Comparison of ENCODE assay signal across 8 cellular contexts in genomic region chr11:9091044-9091936, GRCh38. TPM values are rescaled to one million over a fixed set of nuclear protein-coding genes. Genes with fewer than 3 reads are reported as not detected.
A peak's percentile ranks its signal among the peaks of the same experiment; 100 is the strongest.
DNase-seq lines count a peak whose midpoint lies in the region; ATAC-seq, FAIRE-seq and TF ChIP-seq lines count a peak whose summit lies in the region.

Gene SCUBE2 (minus strand): TSS chr11:9091599. CDS start chr11:9091528, 71 bp downstream.

- TF ChIP-seq CTCF in SK-N-SH (IDR thresholded peaks at IDR 0.05) (no peak), foreskin keratinocyte (conservative IDR thresholded peaks at IDR 0.05) (no peak), pancreas (IDR thresholded peaks at IDR 0.05) (no peak)

- H3K4me1 ChIP-seq in CD8-positive, alpha-beta memory T cell (ENCODE audit: insufficient read depth, low read length), result no peaks in the 10 kb centered on the region
- peaks cover 0 to 16% of the 10 kb centered on the region in 2 experiments; a peak in 2 of 4 replicates for H3K4me1 ChIP-seq in SK-N-SH (ENCODE audit: control insufficient read depth in 1 of 2, insufficient read depth in 2 of 2, low read depth in 1 of 2, low read length in 1 of 2)
- no peaks in the 10 kb centered on the region for H3K4me1 ChIP-seq in foreskin keratinocyte
- H3K4me1 ChIP-seq in pancreas, result peaks cover 0 to 20% (median 0%) of the 10 kb centered on the region in 3 donors

- no peaks in the 10 kb centered on the region for H3K9me3 ChIP-seq in CD8-positive, alpha-beta memory T cell (ENCODE audit: low read length)
- H3K9me3 ChIP-seq in SK-N-SH (no peaks in the 10 kb centered on the region), pancreas (no peaks in the 10 kb centered on the region)

- no peak for FAIRE-seq in pancreas (lab: Jason Lieb, UNC)

- H3K27ac ChIP-seq in CD8-positive, alpha-beta memory T cell (ENCODE audit: low read depth, low read length), result no peak within 1 kb of the TSS
- no peak within 1 kb of the TSS for H3K27ac ChIP-seq in SK-N-SH (ENCODE audit: low read depth in 2 of 2, low read length in 1 of 2)
- H3K27ac ChIP-seq in foreskin keratinocyte, result no peak within 1 kb of the TSS
- H3K27ac ChIP-seq in pancreas, result peak within 1 kb of the TSS in 1 of 4 donors; percentile 1

- ATAC-seq in foreskin keratinocyte, result peak; percentile 24
- peak; percentile 16 to 61 (median 44) for ATAC-seq in pancreas

- H3K36me3 Mint-ChIP-seq in CD8-positive, alpha-beta memory T cell, result no peaks in the 10 kb centered on the region

- WGBS in SK-N-SH (ENCODE audit: low lambda C conversion rate), result 7% methylated on average over 6 of the region's 114 CpGs
- 2 to 5% methylated on average over 58 to 114 of the region's 114 CpGs for WGBS in pancreas, 2 donors

- peak within 1 kb of the TSS; percentile 72 for H3K4me2 ChIP-seq in SK-N-SH

- H3K4me3 Mint-ChIP-seq in CD8-positive, alpha-beta memory T cell, result peak within 1 kb of the TSS in 6 of 7 donors; percentile 20 to 85 (median 54)

- H3K79me2 ChIP-seq in SK-N-SH (ENCODE audit: insufficient read depth), result no peaks in the 10 kb centered on the region

- H3K36me3 ChIP-seq in CD8-positive, alpha-beta memory T cell (ENCODE audit: insufficient read depth, low read length), result no peaks in the 10 kb centered on the region
- H3K36me3 ChIP-seq in SK-N-SH (replicated peaks in 1 of 2; ENCODE audit: control insufficient read depth in 1 of 2, insufficient read depth in 2 of 2, low read length in 1 of 2) (no peaks in the 10 kb centered on the region), pancreas (no peaks in the 10 kb centered on the region)

- intact Hi-C loops in pancreas (cut with DNase I), result no loop called here

- no peak within 1 kb of the TSS for H3K4me3 ChIP-seq in CD8-positive, alpha-beta memory T cell (ENCODE audit: low read length)
- H3K4me3 ChIP-seq in SK-N-SH (ENCODE audit: low read depth in 2 of 2, low read length in 1 of 2) (peak within 1 kb of the TSS; percentile 56 to 59), pancreas (peak within 1 kb of the TSS; percentile 35 to 65 (median 49))

- peaks cover 16% of the 10 kb centered on the region for H3K27me3 ChIP-seq in CD8-positive, alpha-beta memory T cell (ENCODE audit: insufficient read depth, low read length, poor library complexity, severe bottlenecking)
- H3K27me3 ChIP-seq in SK-N-SH (ENCODE audit: insufficient read depth) (no peaks in the 10 kb centered on the region), foreskin keratinocyte (peaks cover 36% of the 10 kb centered on the region), pancreas (no peaks in the 10 kb centered on the region)

- CTCF ChIA-PET in CD8-positive, alpha-beta memory T cell (lab: Charles Lee), result no interaction called here
- CTCF ChIA-PET in SK-N-SH (lab: Yijun Ruan, JAX), result interaction anchor here (1.4 to 7.3 kb wide), 3 partner anchors 28 to 76 kb away, joined by 5 to 48 read pairs (median 36); no protein-coding TSS in a partner anchor

- no peak within 1 kb of the TSS; the same call in 1 of the 2 replicates for H3K9ac ChIP-seq in SK-N-SH

- POLR2A ChIA-PET in CD8-positive, alpha-beta memory T cell (lab: Charles Lee), result no interaction called here
- POLR2A ChIA-PET in SK-N-SH (lab: Yijun Ruan, JAX), result no interaction called here

- no peaks in the 10 kb centered on the region for H4K20me1 ChIP-seq in SK-N-SH (ENCODE audit: insufficient read depth)

- DNase-seq in CD8-positive, alpha-beta memory T cell, result no peak
- DNase-seq in SK-N-SH (peak; percentile 86), foreskin keratinocyte (no peak), pancreas (peak in 3 of 6 donors; percentile 50 to 73 (median 72)), NCI-H2171 (lab: John Stamatoyannopoulos, UW) (no peak), NCI-H128 (lab: John Stamatoyannopoulos, UW; ENCODE audit: unreplicated experiment) (no peak), globus pallidus (ENCODE audit: low spot score) (no peak)
- DNase-seq in activated CD4-positive, CD25-positive, alpha-beta regulatory T cell treated with anti-CD3 and anti-CD28 coated beads, Interleukin-2, amount 50 U/mL, for 72 hours, result no peak

- no peaks in the 10 kb centered on the region for H3F3A ChIP-seq in SK-N-SH (replicated peaks; ENCODE audit: insufficient read depth)

- TF ChIP-seq EP300 in SK-N-SH (IDR thresholded peaks at IDR 0.05; ENCODE audit: borderline replicate concordance in 1 of 2, low read depth in 1 of 2, low read length in 1 of 2), result no peak

- H2AFZ ChIP-seq in SK-N-SH (ENCODE audit: low read depth), result peak within 1 kb of the TSS; percentile 70; the same call in 1 of the 2 replicates

- no peaks in the 10 kb centered on the region for H3K9me2 ChIP-seq in SK-N-SH

- H3K27me3 Mint-ChIP-seq in CD8-positive, alpha-beta memory T cell, result peaks cover 36 to 73% of the 10 kb centered on the region in 2 donors

- H3K27ac Mint-ChIP-seq in CD8-positive, alpha-beta memory T cell, result peak within 1 kb of the TSS in 1 of 8 donors; percentile 64

- peaks cover 3 to 18% (median 5%) of the 10 kb centered on the region in 3 donors for H3K4me1 Mint-ChIP-seq in CD8-positive, alpha-beta memory T cell

- H3K9me3 Mint-ChIP-seq in CD8-positive, alpha-beta memory T cell, result no peaks in the 10 kb centered on the region

- no peak for TF ChIP-seq RAD21 in SK-N-SH (IDR thresholded peaks at IDR 0.05; ENCODE audit: low read length)

TF ChIP-seq in SK-N-SH, 30 proteins besides CTCF, POLR2A, EP300 and RAD21 (continues in another document):
- TF ChIP-seq USF1 (IDR thresholded peaks at IDR 0.05; ENCODE audit: borderline replicate concordance, low read depth), result no peak
- no peak for TF ChIP-seq MXI1 (IDR thresholded peaks at IDR 0.05; ENCODE audit: low read depth, low read length)
- no peak for TF ChIP-seq TEAD4 (IDR thresholded peaks at IDR 0.05; ENCODE audit: borderline replicate concordance, insufficient read depth)
- TF ChIP-seq SIN3A (IDR thresholded peaks at IDR 0.05; ENCODE audit: borderline replicate concordance, low read depth, low read length), result no peak
- TF ChIP-seq IRF3 (IDR thresholded peaks at IDR 0.05; ENCODE audit: low read depth, low read length), result no peak
- no peak for TF ChIP-seq CHD2 (IDR thresholded peaks at IDR 0.05; ENCODE audit: low read length, partially characterized antibody)
- no peak for TF ChIP-seq ELF1 (IDR thresholded peaks at IDR 0.05)
- TF ChIP-seq JUND (IDR thresholded peaks at IDR 0.05), result no peak
- TF ChIP-seq USF2 (IDR thresholded peaks at IDR 0.05; ENCODE audit: borderline replicate concordance, low read depth, low read length), result no peak
- TF ChIP-seq RFX5 (IDR thresholded peaks at IDR 0.05; ENCODE audit: low read length), result no peak
- no peak for TF ChIP-seq NRF1 (IDR thresholded peaks at IDR 0.05; ENCODE audit: low read depth, low read length)
- TF ChIP-seq NFIC (IDR thresholded peaks at IDR 0.05; ENCODE audit: borderline replicate concordance), result no peak
- TF ChIP-seq SMC3 (IDR thresholded peaks at IDR 0.05; ENCODE audit: low read depth, low read length), result no peak
- TF ChIP-seq MEF2A (IDR thresholded peaks at IDR 0.05; ENCODE audit: borderline replicate concordance, low read depth), result no peak
- TF ChIP-seq EZH2phosphoT487 (IDR thresholded peaks at IDR 0.05; ENCODE audit: borderline replicate concordance, low read depth), result no peak
- no peak for TF ChIP-seq FOXM1 (IDR thresholded peaks at IDR 0.05; ENCODE audit: low read depth)
- TF ChIP-seq ZBTB33 (IDR thresholded peaks at IDR 0.05; ENCODE audit: borderline replicate concordance, low read depth), result no peak

RNA-seq across cellular contexts. Expression of gene SCUBE2, which starts in this region (rescaled TPM):
- under 1 TPM in 1 of 2 experiments, not detected in 1; 0.47 TPM for total RNA-seq in CD8-positive, alpha-beta memory T cell
- polyA plus RNA-seq in CD8-positive, alpha-beta memory T cell, result not detected
- polyA plus RNA-seq in SK-N-SH (2012; rRNA removed) (0.70 and 0.76 TPM in 2 replicates), foreskin keratinocyte (1.3 and 2.8 TPM in 2 replicates), pancreas (10 to 100 TPM in 1 of 2 donors, 1 to 10 TPM in 1; 3.8 to 28.0 TPM)
- polyA plus RNA-seq in SK-N-SH (2012; cell fraction: cytosol; rRNA removed), result 0.79 and 0.88 TPM in 2 replicates
- 1.2 and 1.4 TPM in 2 replicates for polyA plus RNA-seq in SK-N-SH (2012; cell fraction: nucleus; rRNA removed)
- total RNA-seq in foreskin keratinocyte (0.78 and 4.1 TPM in 2 replicates), pancreas (10 to 100 TPM in 3 of 6 donors, 1 to 10 TPM in 3; 7.1 to 33.8 (median 16.5) TPM)
